Comparison of ENCODE assay signal across 21 cellular contexts in genomic region chr9:137103206-137103999, GRCh38. TPM values are rescaled to one million over a fixed set of nuclear protein-coding genes. Genes with fewer than 3 reads are reported as not detected.
DNase-seq lines count a peak whose midpoint lies in the region; ATAC-seq, FAIRE-seq and TF ChIP-seq lines count a peak whose summit lies in the region.
"Had no signal": no experiment of that assay in that cellular context is flagged by ENCODE, and none has a peak within 500 bp of the region (broad histone marks: within the 10 kb centered on the region; RNA-seq: fewer than 3 reads in every experiment).

No MANE protein-coding gene starts in this region.

- TF ChIP-seq POLR2A in K562 (conservative IDR thresholded peaks at IDR 0.05), result no peak

- TF ChIP-seq RAD21 in K562 (CRISPR knock-in tag; conservative IDR thresholded peaks at IDR 0.05 in 1 of 2, IDR thresholded peaks at IDR 0.05 in 1 of 2), result no peak

- no peaks in the 10 kb centered on the region for H3K27me3 ChIP-seq in right atrium auricular region
- no peaks in the 10 kb centered on the region for H3K27me3 ChIP-seq in K562 (ENCODE audit: control insufficient read depth in 2 of 2, insufficient read depth in 2 of 2, low read length in 2 of 2)
- H3K27me3 ChIP-seq: BLaER1 treated with 17β-estradiol and CSF1 and Interleukin-3, amounts not matched to agents 10 nM and 100 nM had no signal

- no peaks in the 10 kb centered on the region for H3K4me1 ChIP-seq in right atrium auricular region
- peaks cover 0 to 15% of the 10 kb centered on the region in 2 experiments; a peak in 2 of 5 replicates for H3K4me1 ChIP-seq in K562 (replicated peaks in 1 of 2; ENCODE audit: control insufficient read depth in 2 of 2, insufficient read depth in 2 of 2, low read length in 2 of 2)
- H3K4me1 ChIP-seq: BLaER1 treated with 17β-estradiol and CSF1 and Interleukin-3, amounts not matched to agents 10 nM and 100 nM had no signal

- ATAC-seq in Right ventricle myocardium superior (ENCODE audit: poor library complexity) (no peak), K562 (no peak), HG03108 (IDR thresholded peaks at IDR 0.05; ENCODE audit: unreplicated experiment) (no peak)
- ATAC-seq: CD8-positive, alpha-beta T cell; GM12878; HCT116; HepG2 had no signal

- no peaks in the 10 kb centered on the region for H3K79me2 ChIP-seq in K562 (ENCODE audit: control insufficient read depth, insufficient read depth, low read length)

- TF ChIP-seq CTCF in right atrium auricular region (IDR thresholded peaks at IDR 0.05), result no peak
- no peak for TF ChIP-seq CTCF in K562 (IDR thresholded peaks at IDR 0.05 in 2 of 3, conservative IDR thresholded peaks at IDR 0.05 in 1 of 3; ENCODE audit: insufficient read depth in 2 of 3, low read depth in 1 of 3, low read length in 3 of 3)
- no peak for TF ChIP-seq CTCF in coronary artery (IDR thresholded peaks at IDR 0.05)

- H2AFZ ChIP-seq in K562 (ENCODE audit: low read depth, low read length), result no peak overlapping the region

- H3K9ac ChIP-seq in K562 (ENCODE audit: insufficient read depth in 1 of 2, low read depth in 2 of 2, low read length in 2 of 2), result no peak overlapping the region
- H3K9ac ChIP-seq: BLaER1 treated with 17β-estradiol and CSF1 and Interleukin-3, amounts not matched to agents 10 nM and 100 nM had no signal

- in situ Hi-C loops in K562 (cut with MboI), result no loop called here

- no peak for TF ChIP-seq EP300 in K562 (IDR thresholded peaks at IDR 0.05; ENCODE audit: low read length)

- H4K20me1 ChIP-seq in K562 (replicated peaks; ENCODE audit: control insufficient read depth, insufficient read depth, low read length), result no peaks in the 10 kb centered on the region

- H3K36me3 ChIP-seq in right atrium auricular region (peaks cover 91% of the 10 kb centered on the region), K562 (ENCODE audit: control insufficient read depth, insufficient read depth, low read length) (peaks cover 94% of the 10 kb centered on the region)

- no peak overlapping the region for H3K4me2 ChIP-seq in K562 (ENCODE audit: insufficient read depth, low read length)
- H3K4me2 ChIP-seq: BLaER1 treated with 17β-estradiol and CSF1 and Interleukin-3, amounts not matched to agents 10 nM and 100 nM had no signal

- WGBS in K562 (ENCODE audit: insufficient coverage, low coverage, missing lambda C conversion rate), result 90% methylated on average over 36 of the region's 37 CpGs

- intact Hi-C loops in Right ventricle myocardium superior (cut with DNase I), result no loop called here
- intact Hi-C loops in K562 (cut with micrococcal nuclease), result no loop called here

- H3K9me1 ChIP-seq in K562 (ENCODE audit: control insufficient read depth, insufficient read depth, low read length), result no peaks in the 10 kb centered on the region

- BruUV-seq in K562 (replicated peaks; lab: Mats Ljungman, UMichigan), result no TSS peak

- H3K4me3 ChIP-seq in right atrium auricular region (no peak overlapping the region), K562 (no peak overlapping the region), coronary artery (no peak overlapping the region)
- H3K4me3 ChIP-seq: GM12878 had no signal

- DNase-seq in Right ventricle myocardium superior (peak; percentile 33), right atrium auricular region (ENCODE audit: low spot score) (no peak), K562 (ENCODE audit: extremely low read depth in 1 of 4, low spot score in 3 of 4) (no peak), coronary artery (ENCODE audit: low spot score) (peak; percentile 54), GM19238 (ENCODE audit: insufficient read length, low spot score) (no peak)
- DNase-seq: Calu3; CD8-positive, alpha-beta T cell; DND-41; EL; GOT3; H7; HFFc6 had no signal

- H3K27ac ChIP-seq in right atrium auricular region (no peak overlapping the region), K562 (ENCODE audit: extremely low read depth, low read depth, low read length) (no peak overlapping the region), coronary artery (no peak overlapping the region)
- H3K27ac ChIP-seq: BLaER1 treated with 17β-estradiol and CSF1 and Interleukin-3, amounts not matched to agents 10 nM and 100 nM had no signal

- POLR2A ChIA-PET in K562 (lab: Yijun Ruan, JAX), result interaction anchor here (0.6 to 1.2 kb wide), 2 partner anchors 13 to 17 kb away, joined by 4 read pairs; no protein-coding TSS in a partner anchor

- CTCF ChIA-PET in K562 (lab: Yijun Ruan, JAX; ENCODE audit: low intra/inter-chr PET ratio), result no interaction called here

- H3K9me3 ChIP-seq in right atrium auricular region, result no peaks in the 10 kb centered on the region
- H3K9me3 ChIP-seq in K562 (replicated peaks; ENCODE audit: control insufficient read depth, insufficient read depth, low read depth, low read length), result peaks cover 22% of the 10 kb centered on the region

- no peak for FAIRE-seq in K562 (lab: Jason Lieb, UNC)
- FAIRE-seq: HepG2 had no signal

RNA-seq across cellular contexts. Expression of gene DPP7, which starts 11.1 kb away (rescaled TPM):
- total RNA-seq in Right ventricle myocardium superior (153 TPM), right atrium auricular region (100 to 1,000 TPM; 165 to 188 TPM), K562 (2014; rRNA removed) (231 and 272 TPM in 2 replicates), K562 (2014; rRNA removed; fragmentation: Illumina TruSeq; extraction: Trizol) (11.3 and 24.9 TPM in 2 replicates), K562 (2015; rRNA removed; fragmentation: Illumina TruSeq; extraction: Trizol) (140 and 141 TPM in 2 replicates), K562 (2021) (311 and 322 TPM in 2 replicates)
- total RNA-seq in K562 (2011; cell fraction: chromatin; rRNA removed; ENCODE audit: low replicate concordance), result 175 and 615 TPM in 2 replicates
- 837 and 852 TPM in 2 replicates for total RNA-seq in K562 (2011; cell fraction: nucleolus; rRNA removed)
- total RNA-seq in K562 (2011; cell fraction: nucleoplasm; rRNA removed), result 311 and 347 TPM in 2 replicates
- polyA plus RNA-seq in K562 (2011; rRNA removed) (132 and 158 TPM in 2 replicates), K562 (2014; fragmentation: Illumina TruSeq; extraction: Trizol) (48.4 and 105 TPM in 2 replicates), K562 (2014; fragmentation: Nextera tagmentation; extraction: Ambion mirVana) (1 to 10 TPM in 1 of 2 experiments, under 1 TPM in 1; 0.99 to 4.1 TPM), K562 (2014; rRNA removed) (352 and 365 TPM in 2 replicates)
- polyA plus RNA-seq in K562 (2011; cell fraction: cytosol; rRNA removed), result 141 and 377 TPM in 2 replicates
- polyA plus RNA-seq in K562 (2011; cell fraction: nucleus; rRNA removed), result 1,627 and 2,902 TPM in 2 replicates
- polyA plus RNA-seq in K562 (2012), result 245 and 282 TPM in 2 replicates
- 9.4 and 25.8 TPM in 2 replicates for polyA minus RNA-seq in K562 (2011; rRNA and poly(A)+ RNA removed)
- polyA minus RNA-seq in K562 (2011; cell fraction: cytosol; rRNA and poly(A)+ RNA removed), result 61.7 and 63.0 TPM in 2 replicates
- 112 and 134 TPM in 2 replicates for polyA minus RNA-seq in K562 (2011; cell fraction: nucleus; rRNA and poly(A)+ RNA removed)

RNA-seq across cellular contexts. Expression of gene MAN1B1, which starts 16.6 kb away (rescaled TPM):
- total RNA-seq in Right ventricle myocardium superior, result 20.3 TPM
- total RNA-seq in right atrium auricular region, result 10 to 100 TPM; 20.9 to 26.8 TPM
- total RNA-seq in K562 (2011; cell fraction: chromatin; rRNA removed; ENCODE audit: low replicate concordance), result 158 and 355 TPM in 2 replicates
- 181 and 194 TPM in 2 replicates for total RNA-seq in K562 (2011; cell fraction: nucleolus; rRNA removed)
- total RNA-seq in K562 (2011; cell fraction: nucleoplasm; rRNA removed), result 119 and 136 TPM in 2 replicates
- total RNA-seq in K562 (2014; rRNA removed), result 30.1 and 35.1 TPM in 2 replicates
- 14.4 and 14.8 TPM in 2 replicates for total RNA-seq in K562 (2014; rRNA removed; fragmentation: Illumina TruSeq; extraction: Trizol)
- 21.0 and 21.6 TPM in 2 replicates for total RNA-seq in K562 (2015; rRNA removed; fragmentation: Illumina TruSeq; extraction: Trizol)
- 33.9 and 36.6 TPM in 2 replicates for total RNA-seq in K562 (2021)
- 27.3 and 40.1 TPM in 2 replicates for polyA plus RNA-seq in K562 (2011; rRNA removed)
- polyA plus RNA-seq in K562 (2011; cell fraction: cytosol; rRNA removed), result 33.0 and 35.1 TPM in 2 replicates
- polyA plus RNA-seq in K562 (2011; cell fraction: nucleus; rRNA removed), result 128 and 134 TPM in 2 replicates
- polyA plus RNA-seq in K562 (2012), result 25.3 and 58.7 TPM in 2 replicates
- 23.8 and 31.3 TPM in 2 replicates for polyA plus RNA-seq in K562 (2014; fragmentation: Illumina TruSeq; extraction: Trizol)
- polyA plus RNA-seq in K562 (2014; fragmentation: Nextera tagmentation; extraction: Ambion mirVana), result under 1 TPM; 0.55 to 0.89 TPM
- polyA plus RNA-seq in K562 (2014; rRNA removed), result 29.6 and 33.6 TPM in 2 replicates
- polyA minus RNA-seq in K562 (2011; rRNA and poly(A)+ RNA removed), result 32.0 and 36.7 TPM in 2 replicates
- 17.1 and 24.8 TPM in 2 replicates for polyA minus RNA-seq in K562 (2011; cell fraction: cytosol; rRNA and poly(A)+ RNA removed)
- polyA minus RNA-seq in K562 (2011; cell fraction: nucleus; rRNA and poly(A)+ RNA removed), result 38.5 and 64.6 TPM in 2 replicates

RNA-seq across cellular contexts. Expression of gene UAP1L1, which starts 26.1 kb away (rescaled TPM):
- 11.3 TPM for total RNA-seq in Right ventricle myocardium superior
- 1 to 10 TPM; 4.3 to 6.3 TPM for total RNA-seq in right atrium auricular region
- total RNA-seq in K562 (2011; cell fraction: chromatin; rRNA removed; ENCODE audit: low replicate concordance), result 10.1 and 23.7 TPM in 2 replicates
- total RNA-seq in K562 (2011; cell fraction: nucleolus; rRNA removed), result 16.3 and 18.0 TPM in 2 replicates
- total RNA-seq in K562 (2011; cell fraction: nucleoplasm; rRNA removed), result 9.3 and 10.3 TPM in 2 replicates
- total RNA-seq in K562 (2014; rRNA removed), result 3.7 and 5.1 TPM in 2 replicates
- 1.5 and 1.6 TPM in 2 replicates for total RNA-seq in K562 (2014; rRNA removed; fragmentation: Illumina TruSeq; extraction: Trizol)
- total RNA-seq in K562 (2015; rRNA removed; fragmentation: Illumina TruSeq; extraction: Trizol), result 5.1 and 5.2 TPM in 2 replicates
- total RNA-seq in K562 (2021), result 8.6 and 8.8 TPM in 2 replicates
- polyA plus RNA-seq in K562 (2011; rRNA removed), result 1.5 and 3.0 TPM in 2 replicates
- 2.4 and 2.6 TPM in 2 replicates for polyA plus RNA-seq in K562 (2011; cell fraction: cytosol; rRNA removed)
- polyA plus RNA-seq in K562 (2011; cell fraction: nucleus; rRNA removed), result 17.8 and 18.3 TPM in 2 replicates
- polyA plus RNA-seq in K562 (2012), result 6.6 and 13.1 TPM in 2 replicates
- polyA plus RNA-seq in K562 (2014; fragmentation: Illumina TruSeq; extraction: Trizol), result 5.2 and 5.3 TPM in 2 replicates
- under 1 TPM; 0.20 to 0.29 TPM for polyA plus RNA-seq in K562 (2014; fragmentation: Nextera tagmentation; extraction: Ambion mirVana)
- polyA plus RNA-seq in K562 (2014; rRNA removed), result 5.0 and 7.1 TPM in 2 replicates
- polyA minus RNA-seq in K562 (2011; rRNA and poly(A)+ RNA removed), result 0.69 and 0.74 TPM in 2 replicates
- 1.4 and 1.5 TPM in 2 replicates for polyA minus RNA-seq in K562 (2011; cell fraction: cytosol; rRNA and poly(A)+ RNA removed)
- 3.0 and 4.1 TPM in 2 replicates for polyA minus RNA-seq in K562 (2011; cell fraction: nucleus; rRNA and poly(A)+ RNA removed)

RNA-seq across cellular contexts. Expression of gene SAPCD2, which starts 33.0 kb away (rescaled TPM):
- total RNA-seq in Right ventricle myocardium superior (0.22 TPM), right atrium auricular region (under 1 TPM; 0.12 to 0.63 TPM), K562 (2014; rRNA removed) (91.8 and 115 TPM in 2 replicates), K562 (2014; rRNA removed; fragmentation: Illumina TruSeq; extraction: Trizol) (13.1 and 15.8 TPM in 2 replicates), K562 (2015; rRNA removed; fragmentation: Illumina TruSeq; extraction: Trizol) (40.8 and 42.4 TPM in 2 replicates), K562 (2021) (72.1 and 78.8 TPM in 2 replicates)
- total RNA-seq in K562 (2011; cell fraction: chromatin; rRNA removed; ENCODE audit: low replicate concordance), result 12.7 and 42.0 TPM in 2 replicates
- total RNA-seq in K562 (2011; cell fraction: nucleolus; rRNA removed), result 49.3 and 51.2 TPM in 2 replicates
- total RNA-seq in K562 (2011; cell fraction: nucleoplasm; rRNA removed), result 20.6 and 22.4 TPM in 2 replicates
- polyA plus RNA-seq in K562 (2011; rRNA removed) (18.8 and 24.2 TPM in 2 replicates), K562 (2014; fragmentation: Illumina TruSeq; extraction: Trizol) (18.3 and 41.2 TPM in 2 replicates), K562 (2014; fragmentation: Nextera tagmentation; extraction: Ambion mirVana) (1 to 10 TPM; 3.4 to 3.7 TPM), K562 (2014; rRNA removed) (56.5 and 67.8 TPM in 2 replicates)
- 28.2 and 80.8 TPM in 2 replicates for polyA plus RNA-seq in K562 (2011; cell fraction: cytosol; rRNA removed)
- polyA plus RNA-seq in K562 (2011; cell fraction: nucleus; rRNA removed), result 42.6 and 60.8 TPM in 2 replicates
- 27.0 and 33.0 TPM in 2 replicates for polyA plus RNA-seq in K562 (2012)
- polyA minus RNA-seq in K562 (2011; rRNA and poly(A)+ RNA removed), result 6.7 and 11.1 TPM in 2 replicates
- 29.9 and 32.2 TPM in 2 replicates for polyA minus RNA-seq in K562 (2011; cell fraction: cytosol; rRNA and poly(A)+ RNA removed)
- polyA minus RNA-seq in K562 (2011; cell fraction: nucleus; rRNA and poly(A)+ RNA removed), result 16.6 and 17.5 TPM in 2 replicates

RNA-seq across cellular contexts. Expression of gene GRIN1, which starts 35.6 kb away (rescaled TPM):
- total RNA-seq in Right ventricle myocardium superior, result not detected
- total RNA-seq in right atrium auricular region, result not detected
- 0.25 and 3.0 TPM in 2 replicates for total RNA-seq in K562 (2011; cell fraction: chromatin; rRNA removed; ENCODE audit: low replicate concordance)
- 0.67 and 3.3 TPM in 2 replicates for total RNA-seq in K562 (2011; cell fraction: nucleolus; rRNA removed)
- total RNA-seq in K562 (2011; cell fraction: nucleoplasm; rRNA removed), result 0.53 and 1.2 TPM in 2 replicates
- total RNA-seq in K562 (2014; rRNA removed), result not detected in 2 replicates
- total RNA-seq in K562 (2014; rRNA removed; fragmentation: Illumina TruSeq; extraction: Trizol), result not detected in 2 replicates
- not detected in 2 replicates for total RNA-seq in K562 (2015; rRNA removed; fragmentation: Illumina TruSeq; extraction: Trizol)
- total RNA-seq in K562 (2021), result 0.35 and 0.36 TPM in 2 replicates
- 0.03 and 0.04 TPM in 2 replicates for polyA plus RNA-seq in K562 (2011; rRNA removed)
- polyA plus RNA-seq in K562 (2011; cell fraction: cytosol; rRNA removed), result 0.04 and 0.07 TPM in 2 replicates
- polyA plus RNA-seq in K562 (2011; cell fraction: nucleus; rRNA removed), result 0.34 and 0.67 TPM in 2 replicates
- polyA plus RNA-seq in K562 (2012), result 0.35 and 0.38 TPM in 2 replicates
- polyA plus RNA-seq in K562 (2014; fragmentation: Illumina TruSeq; extraction: Trizol), result 0.08 TPM in 1 of 2 replicates, not detected in the other
- polyA plus RNA-seq in K562 (2014; fragmentation: Nextera tagmentation; extraction: Ambion mirVana), result not detected
- 0.08 and 0.16 TPM in 2 replicates for polyA plus RNA-seq in K562 (2014; rRNA removed)
- not detected in 2 replicates for polyA minus RNA-seq in K562 (2011; rRNA and poly(A)+ RNA removed)
- polyA minus RNA-seq in K562 (2011; cell fraction: cytosol; rRNA and poly(A)+ RNA removed), result not detected in 2 replicates
- polyA minus RNA-seq in K562 (2011; cell fraction: nucleus; rRNA and poly(A)+ RNA removed), result 0.13 and 0.56 TPM in 2 replicates
- total RNA-seq: A172; B cell; CD8-positive, alpha-beta T cell; G401; HepG2 had no signal
- polyA plus RNA-seq: IgD-negative memory B cell had no signal

Comparison
In these comparisons a context has a peak if more than half of its experiments do, and no peak if none do; other contexts are left out.
1. DNase-seq: peak in Right ventricle myocardium superior (single experiment) and coronary artery (single experiment); none in right atrium auricular region (single experiment), K562 (0 of 4) and GM19238 (single experiment).